In genomic region chr9:88533951-88534455, GRCh38 we compare ENCODE assay signal across 1 cellular context.
TF ChIP-seq lines count a peak whose summit lies in the region.

No MANE protein-coding gene starts in this region.

TF ChIP-seq in GM23338, 12 proteins besides CTCF, POLR2A, EP300 and RAD21 (continued from another document):
- TF ChIP-seq ZNF462 (CRISPR knock-in tag; IDR thresholded peaks at IDR 0.05) (no peak), STAT1 (IDR thresholded peaks at IDR 0.05; ENCODE audit: unreplicated experiment) (no peak), ZNF114 (CRISPR knock-in tag; IDR thresholded peaks at IDR 0.05) (no peak), ETS1 (IDR thresholded peaks at IDR 0.05) (no peak), CREB1 (CRISPR knock-in tag; IDR thresholded peaks at IDR 0.05; ENCODE audit: low read depth) (no peak), POLR2AphosphoS5 (IDR thresholded peaks at IDR 0.05; ENCODE audit: low read depth) (no peak), NANOG (IDR thresholded peaks at IDR 0.05; ENCODE audit: borderline replicate concordance) (no peak)
